Comparison of ENCODE assay signal across 15 cellular contexts in genomic region chr16:85187002-85187401, GRCh38.
A peak's percentile ranks its signal among the peaks of the same experiment; 100 is the strongest.
DNase-seq lines count a peak whose midpoint lies in the region; ATAC-seq, FAIRE-seq and TF ChIP-seq lines count a peak whose summit lies in the region.
"Had no signal": no experiment of that assay in that cellular context is flagged by ENCODE, and none has a peak within 500 bp of the region (broad histone marks: within the 10 kb centered on the region; RNA-seq: fewer than 3 reads in every experiment).

No MANE protein-coding gene starts in this region.

- H3K4me3 ChIP-seq in BLaER1, result no peak overlapping the region
- H3K4me3 ChIP-seq in heart right ventricle, result no peak overlapping the region
- no peak overlapping the region for H3K4me3 ChIP-seq in trophoblast cell (ENCODE audit: low read depth, low read length)
- H3K4me3 ChIP-seq: ovary had no signal

- no peak overlapping the region for H3K4me2 ChIP-seq in BLaER1
- H3K4me2 ChIP-seq in trophoblast cell (ENCODE audit: low read length), result no peak overlapping the region

- DNase-seq in amniotic epithelial cell (ENCODE audit: low read depth) (peak; percentile 60), heart right ventricle (no peak), trophoblast cell (peak; percentile 63 to 69), HPDE6-E6E7 (ENCODE audit: extremely low spot score) (no peak), KG1 (lab: John Stamatoyannopoulos, UW) (no peak), GM19239 (ENCODE audit: insufficient read length, low spot score) (no peak), iPS-NIHi11 (ENCODE audit: low spot score) (no peak)
- DNase-seq: activated CD8-positive, alpha-beta memory T cell treated with anti-CD3 and anti-CD28 coated beads, Interleukin-2, amount 10 ng/mL, durations not matched to agents 7 days and 5 days; NCI-H1694 treated with DMSO at 0.1 percent for 48 hours; ovary; PC-3 had no signal

- H4K91ac ChIP-seq in trophoblast cell (ENCODE audit: low read depth, low read length), result peak overlapping the region; percentile 6

- H4K12ac ChIP-seq in trophoblast cell (ENCODE audit: low read depth, low read length), result no peak overlapping the region

- peak overlapping the region; percentile 2 for H2BK5ac ChIP-seq in trophoblast cell (ENCODE audit: low read depth, low read length, poor library complexity)

- no peak overlapping the region for H3K23ac ChIP-seq in trophoblast cell (ENCODE audit: low read length)

- 39 to 64% methylated on average over 12 to 13 of the region's 13 CpGs for WGBS in heart right ventricle, 2 donors
- no CpG with 5 or more reads among the region's 13 CpGs for WGBS in trophoblast cell (ENCODE audit: extremely low coverage, insufficient coverage, insufficient read length)

- H3K9ac ChIP-seq in BLaER1 (no peak overlapping the region), trophoblast cell (ENCODE audit: low read length) (no peak overlapping the region)

- peak overlapping the region; percentile 41 for H4K8ac ChIP-seq in trophoblast cell (ENCODE audit: low read depth, low read length)

- H3K36me3 ChIP-seq in BLaER1 (peaks cover 18% of the 10 kb centered on the region), heart right ventricle (peaks cover 0 to 12% (median 0%) of the 10 kb centered on the region in 9 donors), trophoblast cell (ENCODE audit: control insufficient read depth in 1 of 2, insufficient read depth in 2 of 2, low read length in 2 of 2) (peaks cover 12 to 20% of the 10 kb centered on the region in 2 experiments)
- H3K36me3 ChIP-seq: ovary had no signal

- H3K27me3 ChIP-seq in BLaER1, result peaks cover 3% of the 10 kb centered on the region; the same call in 1 of the 2 replicates
- H3K27me3 ChIP-seq in heart right ventricle, result no peaks in the 10 kb centered on the region
- H3K27me3 ChIP-seq in trophoblast cell (ENCODE audit: insufficient read depth, low read length), result no peaks in the 10 kb centered on the region
- H3K27me3 ChIP-seq: ovary had no signal

- FAIRE-seq in GM19239 (lab: Jason Lieb, UNC), result no peak
- FAIRE-seq: G401.6, keratinocyte had no signal

- peaks cover 6% of the 10 kb centered on the region for H3K79me1 ChIP-seq in trophoblast cell (ENCODE audit: low read length)

- H2AK5ac ChIP-seq in trophoblast cell (ENCODE audit: low read length), result no peak overlapping the region

- peak overlapping the region; percentile 1 for H2BK12ac ChIP-seq in trophoblast cell (ENCODE audit: low read length)

- no peak overlapping the region for H2AFZ ChIP-seq in trophoblast cell (ENCODE audit: insufficient read depth, low read length, poor library complexity)

- no peaks in the 10 kb centered on the region for H3K79me2 ChIP-seq in trophoblast cell (ENCODE audit: control insufficient read depth, insufficient read depth, low read length, poor library complexity)

- no peak overlapping the region for H3K4ac ChIP-seq in trophoblast cell (ENCODE audit: low read depth, low read length)

- peak overlapping the region; percentile 6 for H2BK120ac ChIP-seq in trophoblast cell (ENCODE audit: insufficient read depth, low read length, poor library complexity)

- H3K4me1 ChIP-seq in BLaER1 (peaks cover 15% of the 10 kb centered on the region), heart right ventricle (peaks cover 0 to 37% (median 12%) of the 10 kb centered on the region in 9 donors), trophoblast cell (ENCODE audit: control insufficient read depth in 1 of 2, insufficient read depth in 2 of 2, low read length in 2 of 2) (peaks cover 11 to 12% of the 10 kb centered on the region in 2 experiments)

- intact Hi-C loops in heart right ventricle (cut with DNase I), result no loop called here

- no peak overlapping the region for H3K14ac ChIP-seq in trophoblast cell (ENCODE audit: low read length)

- peak overlapping the region; percentile 0 for H3K18ac ChIP-seq in trophoblast cell (ENCODE audit: low read length)

- no peaks in the 10 kb centered on the region for H4K20me1 ChIP-seq in BLaER1

- ATAC-seq in heart right ventricle, result peak; percentile 64 to 93 (median 84)
- ATAC-seq: activated CD8-positive, alpha-beta memory T cell treated with anti-CD3 and anti-CD28 coated beads, Interleukin-2, amount 10 ng/mL, durations not matched to agents 7 days and 5 days; esophagus mucosa; PC-3 had no signal

- H3K9me3 ChIP-seq in BLaER1, result peaks cover 31% of the 10 kb centered on the region
- H3K9me3 ChIP-seq in heart right ventricle, result peaks cover 0 to 41% (median 22%) of the 10 kb centered on the region in 11 donors
- H3K9me3 ChIP-seq in trophoblast cell (ENCODE audit: insufficient read depth, low read depth, low read length), result peaks cover 14% of the 10 kb centered on the region
- H3K9me3 ChIP-seq: ovary had no signal

- no peak for TF ChIP-seq CTCF in heart right ventricle (IDR thresholded peaks at IDR 0.05)

- H3K27ac ChIP-seq in BLaER1 (0 out of 2 replicates have a peak overlapping the region, but pooled peaks have one; percentile 27), heart right ventricle (peak overlapping the region in 8 of 10 donors; percentile 57 to 85 (median 74)), trophoblast cell (ENCODE audit: low read depth, low read length) (peak overlapping the region; percentile 44)
- H3K27ac ChIP-seq: ovary had no signal

Comparison
In these comparisons a context has a peak if more than half of its experiments do, and no peak if none do; other contexts are left out.
1. DNase-seq: peak in amniotic epithelial cell (single experiment) and trophoblast cell (2 of 2); none in heart right ventricle (0 of 2), HPDE6-E6E7 (single experiment), KG1 (single experiment), GM19239 (single experiment) and iPS-NIHi11 (single experiment).
2. Peak in every context shown above with its lines, with median percentiles within 50 percentile points of each other: H3K27ac ChIP-seq.